ENCODE assay signal across 34 cellular contexts in the genomic region with DNA sequence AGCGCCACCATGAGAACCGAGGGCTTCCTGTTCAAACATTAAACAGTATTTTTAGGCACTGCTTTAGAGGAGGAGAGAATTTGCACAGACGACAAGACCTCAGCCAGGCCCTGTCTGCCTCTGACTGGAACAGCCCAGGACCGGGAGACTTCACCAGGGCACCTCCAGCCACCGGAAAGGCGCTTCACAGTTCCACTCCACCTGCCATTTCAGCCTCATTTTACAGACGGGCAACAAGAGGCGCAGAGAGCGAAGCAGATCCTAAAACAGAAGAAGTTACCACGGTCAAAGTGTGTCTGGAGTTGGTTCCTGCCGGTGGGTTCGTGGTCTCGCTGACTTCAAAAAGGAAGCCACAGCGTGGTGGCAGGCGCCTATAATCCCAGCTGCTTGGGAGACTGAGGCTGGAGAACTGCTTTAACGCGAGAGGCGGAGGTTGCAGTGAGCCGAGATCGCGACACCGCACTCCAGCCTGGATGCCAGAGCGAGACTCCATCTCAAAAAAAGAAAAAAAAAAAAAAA. TPM values are rescaled to one million over a fixed set of nuclear protein-coding genes. Genes with fewer than 3 reads are reported as not detected.
"Had no signal": no experiment of that assay in that cellular context is flagged by ENCODE, and none has a peak within 500 bp of the region (broad histone marks: within the 10 kb centered on the region; RNA-seq: fewer than 3 reads in every experiment).

No MANE protein-coding gene starts in this region.

- DNase-seq: activated CD4-positive, alpha-beta T cell treated with anti-CD3 and anti-CD28 coated beads for 48 hours; activated CD4-positive, alpha-beta T cell treated with anti-CD3 and anti-CD28 coated beads, Interleukin-2, amount 50 U/mL, for 48 hours; activated CD8-positive, alpha-beta memory T cell treated with anti-CD3 and anti-CD28 coated beads for 24 hours; activated effector memory CD4-positive, alpha-beta T cell treated with anti-CD3 and anti-CD28 coated beads, Interleukin-2, amount 50 U/mL, for 16 hours; activated naive CD4-positive, alpha-beta T cell treated with anti-CD3 and anti-CD28 coated beads for 36 hours; activated naive CD8-positive, alpha-beta T cell treated with anti-CD3 and anti-CD28 coated beads for 36 hours; adrenal gland; cerebellar nuclear complex; colonic mucosa; effector memory CD4-positive, alpha-beta T cell; erythroblast; gastrocnemius medialis; glutamatergic neuron; islet precursor cell; left ventricle myocardium inferior; mucosa of descending colon; occipital lobe; stimulated activated CD4-positive, alpha-beta T cell treated with anti-CD3 and anti-CD28 coated beads, Interleukin-15, amount 100 ng/mL, for 24 hours; stimulated activated CD4-positive, alpha-beta T cell treated with anti-CD3 and anti-CD28 coated beads, Interleukin-2, amount 100 ng/mL, for 24 hours; stimulated activated naive B cell treated with anti-CD40 and anti-IgM and Interleukin-4, amounts not matched to agents 10 μg/mL and 1 μg/mL and 100 μg/mL, for 72 hours; stomach; tibial artery had no signal

- H3K27me3 ChIP-seq: adrenal gland, ascending aorta, cardiac muscle cell, colonic mucosa, gastrocnemius medialis, right atrium auricular region had no signal

- H3K27ac Mint-ChIP-seq: activated naive CD4-positive, alpha-beta T cell treated with anti-CD3 and anti-CD28 coated beads for 36 hours; activated naive CD8-positive, alpha-beta T cell treated with anti-CD3 and anti-CD28 coated beads for 36 hours; activated T-helper 1 cell treated with anti-CD3 and anti-CD28 coated beads, Interleukin-12 subunit alpha, Interleukin-12 subunit beta, Interleukin-2, Interleukin-4 antibody, amounts not matched to agents 30 ng/mL and 10 ng/mL and 1 ng/mL, durations not matched to agents 14 hours and 24 hours and 36 hours; natural killer cell treated with Interleukin-12 subunit alpha and Interleukin-12 subunit beta and Interleukin-15 and Interleukin-18, amount 100 ng/mL, for 72 hours; stimulated activated naive B cell treated with anti-CD40 and anti-IgM and Interleukin-4, amounts not matched to agents 10 μg/mL and 1 μg/mL and 100 μg/mL, for 72 hours had no signal

- H3K27ac ChIP-seq: adrenal gland, ascending aorta, colonic mucosa, gastrocnemius medialis, left ventricle myocardium inferior, parathyroid adenoma, right atrium auricular region, stomach, tibial artery, VCaP had no signal

- H3K36me3 Mint-ChIP-seq: brain; natural killer cell treated with Interleukin-12 subunit alpha and Interleukin-12 subunit beta and Interleukin-15 and Interleukin-18, amount 100 ng/mL, for 72 hours had no signal

- H3K9me3 Mint-ChIP-seq: activated naive CD4-positive, alpha-beta T cell treated with anti-CD3 and anti-CD28 coated beads for 36 hours; activated naive CD8-positive, alpha-beta T cell treated with anti-CD3 and anti-CD28 coated beads for 36 hours; activated T-helper 1 cell treated with anti-CD3 and anti-CD28 coated beads, Interleukin-12 subunit alpha, Interleukin-12 subunit beta, Interleukin-2, Interleukin-4 antibody, amounts not matched to agents 30 ng/mL and 10 ng/mL and 1 ng/mL, durations not matched to agents 14 hours and 24 hours and 36 hours; natural killer cell treated with Interleukin-12 subunit alpha and Interleukin-12 subunit beta and Interleukin-15 and Interleukin-18, amount 100 ng/mL, for 72 hours had no signal

- FAIRE-seq: TTC549 had no signal

- H3K4me3 Mint-ChIP-seq: activated naive CD4-positive, alpha-beta T cell treated with anti-CD3 and anti-CD28 coated beads for 36 hours; activated naive CD8-positive, alpha-beta T cell treated with anti-CD3 and anti-CD28 coated beads for 36 hours; activated T-helper 1 cell treated with anti-CD3 and anti-CD28 coated beads, Interleukin-12 subunit alpha, Interleukin-12 subunit beta, Interleukin-2, Interleukin-4 antibody, amounts not matched to agents 30 ng/mL and 10 ng/mL and 1 ng/mL, durations not matched to agents 14 hours and 24 hours and 36 hours; brain; natural killer cell treated with Interleukin-12 subunit alpha and Interleukin-12 subunit beta and Interleukin-15 and Interleukin-18, amount 100 ng/mL, for 72 hours; stimulated activated naive B cell treated with anti-CD40 and anti-IgM and Interleukin-4, amounts not matched to agents 10 μg/mL and 1 μg/mL and 100 μg/mL, for 72 hours had no signal

- ATAC-seq: activated CD4-positive, CD25-positive, alpha-beta regulatory T cell treated with anti-CD3 and anti-CD28 coated beads, Interleukin-2, amount 50 U/mL, for 24 hours; gastrocnemius medialis; mucosa of descending colon; natural killer cell treated with Interleukin-12 subunit alpha and Interleukin-12 subunit beta and Interleukin-15 and Interleukin-18, amount 100 ng/mL, for 72 hours; stimulated activated naive B cell treated with anti-CD40 and anti-IgM and Interleukin-4, amounts not matched to agents 10 μg/mL and 1 μg/mL and 100 μg/mL, for 72 hours had no signal

- H3K4me3 ChIP-seq: adrenal gland, ascending aorta, cardiac muscle cell, colonic mucosa, gastrocnemius medialis, left ventricle myocardium inferior, lung, mucosa of descending colon, right atrium auricular region, stomach, tibial artery had no signal

RNA-seq across cellular contexts. Expression of a gene that starts 28.4 kb away (rescaled TPM):
- total RNA-seq: activated T-helper 1 cell treated with anti-CD3 and anti-CD28 coated beads, Interleukin-12 subunit alpha, Interleukin-12 subunit beta, Interleukin-2, Interleukin-4 antibody, amounts not matched to agents 30 ng/mL and 10 ng/mL and 1 ng/mL, durations not matched to agents 14 hours and 24 hours and 36 hours; pulmonary artery endothelial cell had no signal
